ENCODE assay signal across 9 cellular contexts in the genomic region with DNA sequence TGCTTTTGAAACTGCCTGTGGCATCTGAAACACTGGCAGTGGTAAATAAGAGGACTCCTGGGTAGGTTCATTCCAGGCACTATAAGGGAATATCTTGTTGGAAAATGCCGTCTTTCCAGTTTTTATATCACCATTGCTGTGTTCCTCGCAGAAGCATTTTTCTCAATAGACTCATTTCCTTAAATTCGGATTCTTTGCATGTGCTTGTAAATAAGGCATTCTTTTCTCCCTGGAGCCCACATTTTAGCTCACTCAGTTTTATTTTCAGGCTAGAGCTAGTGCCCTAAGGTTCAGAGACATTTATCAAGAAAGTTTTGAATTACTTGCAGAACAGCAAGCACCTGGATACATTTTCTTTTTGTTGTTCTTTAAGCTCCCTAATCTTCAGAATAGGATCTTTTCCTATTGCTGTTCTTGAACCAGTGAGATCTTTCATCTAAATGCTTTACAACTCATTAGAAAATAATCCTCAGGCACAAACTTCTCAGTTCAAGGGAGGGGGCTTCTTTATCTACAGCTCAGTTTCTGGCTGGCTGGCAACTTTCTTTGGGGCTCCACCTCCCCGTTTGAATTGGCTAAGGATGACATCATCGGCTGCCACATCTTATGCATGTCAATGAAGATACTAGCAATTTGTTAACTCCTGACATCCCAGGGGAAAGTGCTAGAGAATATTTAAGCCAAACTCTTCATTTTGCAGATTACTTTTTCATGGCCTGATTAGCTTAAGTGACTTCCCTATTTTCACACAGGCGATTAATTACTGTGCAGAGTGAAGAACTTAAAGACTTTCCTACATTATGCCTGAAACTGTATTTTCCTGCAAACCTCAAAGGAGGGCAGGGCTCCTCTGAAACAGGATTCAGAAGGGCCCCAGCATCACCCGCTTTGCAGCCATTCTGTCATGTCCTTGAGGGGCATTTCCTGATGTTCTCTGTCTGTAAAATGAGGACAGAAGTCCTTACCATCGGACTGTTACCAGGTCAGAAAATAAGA.
A peak's percentile ranks its signal among the peaks of the same experiment; 100 is the strongest.
DNase-seq lines count a peak whose midpoint lies in the region; ATAC-seq, FAIRE-seq and TF ChIP-seq lines count a peak whose summit lies in the region.
"Had no signal": no experiment of that assay in that cellular context is flagged by ENCODE, and none has a peak within 500 bp of the region (broad histone marks: within the 10 kb centered on the region; RNA-seq: fewer than 3 reads in every experiment).

No MANE protein-coding gene starts in this region.

- H4K20me1 ChIP-seq in keratinocyte (ENCODE audit: control insufficient read depth, extremely low read depth, insufficient read depth, low read length): no peaks in the 10 kb centered on the region

- H2AFZ ChIP-seq in ACC112 (ENCODE audit: low read length, unreplicated experiment) (peak overlapping the region; percentile 80), keratinocyte (ENCODE audit: control insufficient read depth, low read length) (peak overlapping the region; percentile 75)

- peaks cover 12% of the 10 kb centered on the region for H3K4me1 ChIP-seq in ACC112 (ENCODE audit: control insufficient read depth, insufficient read depth, low read length, unreplicated experiment)
- peaks cover 10% of the 10 kb centered on the region for H3K4me1 ChIP-seq in keratinocyte (ENCODE audit: control insufficient read depth, extremely low read depth, insufficient read depth, low read length)

- ATAC-seq in GM21737 (IDR thresholded peaks at IDR 0.05; ENCODE audit: unreplicated experiment): no peak
- ATAC-seq: stimulated activated memory B cell treated with anti-CD40 and anti-IgM and Interleukin-4, amounts not matched to agents 10 μg/mL and 1 μg/mL and 100 μg/mL, for 72 hours had no signal

- H3K9ac ChIP-seq in keratinocyte (ENCODE audit: control insufficient read depth, extremely low read depth, insufficient read depth, low read length): no peak overlapping the region

- H3K27me3 ChIP-seq in ACC112 (ENCODE audit: insufficient read depth, low read length): no peaks in the 10 kb centered on the region
- H3K27me3 ChIP-seq in keratinocyte (ENCODE audit: control insufficient read depth, extremely low read depth, insufficient read depth, low read length): no peaks in the 10 kb centered on the region

- DNase-seq in HCEC 1CT (peak; percentile 59), amygdala (lab: John Stamatoyannopoulos, UW) (peak in 30 of 56 donors; percentile 1 to 70 (median 18)), keratinocyte (ENCODE audit: low read depth, low spot score) (no peak), T-helper 9 cell (no peak), germinal center (ENCODE audit: low spot score) (no peak), SHP77 treated with DMSO at 0.1 percent for 48 hours (lab: John Stamatoyannopoulos, UW) (no peak)

- peak; percentile 51 for FAIRE-seq in keratinocyte (lab: Jason Lieb, UNC)

- H3K4me3 ChIP-seq in ACC112 (ENCODE audit: low read depth, low read length) (peak overlapping the region; percentile 55), keratinocyte (ENCODE audit: control insufficient read depth in 2 of 3, extremely low read depth in 1 of 3, insufficient read depth in 2 of 3, low read depth in 1 of 3, low read length in 3 of 3) (peak overlapping the region in 2 of 3 experiments; percentile 16 to 35)

- no peaks in the 10 kb centered on the region for H3K9me1 ChIP-seq in keratinocyte (ENCODE audit: control insufficient read depth, extremely low read depth, insufficient read depth, low read length)

- no peak for TF ChIP-seq CTCF in keratinocyte (optimal IDR thresholded peaks at IDR 0.05 in 1 of 3, IDR thresholded peaks at IDR 0.05 in 1 of 3, conservative IDR thresholded peaks at IDR 0.05 in 1 of 3; ENCODE audit: extremely low read depth in 1 of 3, insufficient read depth in 2 of 3, low read length in 3 of 3)

- H3K4me2 ChIP-seq in keratinocyte (ENCODE audit: control insufficient read depth, extremely low read depth, insufficient read depth, low read depth, low read length): peak overlapping the region; percentile 69

- no peaks in the 10 kb centered on the region for H3K79me2 ChIP-seq in ACC112 (ENCODE audit: control insufficient read depth, insufficient read depth, low read length, unreplicated experiment)
- H3K79me2 ChIP-seq in keratinocyte (ENCODE audit: control insufficient read depth, insufficient read depth, low read length): no peaks in the 10 kb centered on the region

- H3K27ac ChIP-seq in ACC112 (ENCODE audit: low read depth, low read length): peak overlapping the region; percentile 49
- no peak overlapping the region for H3K27ac ChIP-seq in keratinocyte (ENCODE audit: control insufficient read depth, insufficient read depth, low read length)

- dilution Hi-C loops in keratinocyte (cut with MboI; ENCODE audit: extremely low pct_ligation_motif_present, low sequenced_read_pairs): no loop called here

- no peaks in the 10 kb centered on the region for H3K9me3 ChIP-seq in keratinocyte (ENCODE audit: control insufficient read depth, low read depth, low read length)

- no peaks in the 10 kb centered on the region for H3K36me3 ChIP-seq in ACC112 (ENCODE audit: insufficient read depth, low read length)
- no peaks in the 10 kb centered on the region for H3K36me3 ChIP-seq in keratinocyte (ENCODE audit: control insufficient read depth in 2 of 2, extremely low read depth in 1 of 2, insufficient read depth in 2 of 2, low read length in 2 of 2)

Comparison
In these comparisons a context has a peak if more than half of its experiments do, and no peak if none do; other contexts are left out.
1. DNase-seq: peak in HCEC 1CT (single experiment) and amygdala (30 of 56); none in keratinocyte (single experiment), T-helper 9 cell (single experiment), germinal center (single experiment) and SHP77 treated with DMSO at 0.1 percent for 48 hours (single experiment).